Comparison of ENCODE assay signal across 17 cellular contexts in genomic region chr22:44032126-44032730, GRCh38. TPM values are rescaled to one million over a fixed set of nuclear protein-coding genes. Genes with fewer than 3 reads are reported as not detected.
DNase-seq lines count a peak whose midpoint lies in the region; ATAC-seq and TF ChIP-seq lines count a peak whose summit lies in the region.
"Had no signal": no experiment of that assay in that cellular context is flagged by ENCODE, and none has a peak within 500 bp of the region (broad histone marks: within the 10 kb centered on the region; RNA-seq: fewer than 3 reads in every experiment).

No MANE protein-coding gene starts in this region.

- H4K91ac ChIP-seq in mesenchymal stem cell (ENCODE audit: low read length), result no peak overlapping the region

- H3K4me2 ChIP-seq in mesenchymal stem cell (ENCODE audit: low read length, poor library complexity, severe bottlenecking), result no peak overlapping the region

- H4K8ac ChIP-seq in mesenchymal stem cell (ENCODE audit: low read length), result no peak overlapping the region

- WGBS in mesenchymal stem cell, result 91% methylated on average over 14 of the region's 14 CpGs

- peaks cover 11% of the 10 kb centered on the region for H3K79me1 ChIP-seq in mesenchymal stem cell (replicated peaks; ENCODE audit: low read length, poor library complexity, severe bottlenecking)

- no peak overlapping the region for H2AK5ac ChIP-seq in mesenchymal stem cell (ENCODE audit: low read length, severe bottlenecking)

- H2BK12ac ChIP-seq in mesenchymal stem cell (ENCODE audit: low read length in 2 of 2), result no peak overlapping the region

- H3K9ac ChIP-seq in mesenchymal stem cell (ENCODE audit: low read length), result peak overlapping the region; percentile 15
- no peak overlapping the region for H3K9ac ChIP-seq in subcutaneous abdominal adipose tissue (ENCODE audit: low read length in 5 of 5)

- H3K36me3 ChIP-seq in mesenchymal stem cell (ENCODE audit: control insufficient read depth in 1 of 2, insufficient read depth in 2 of 2, low read depth in 1 of 2, low read length in 2 of 2) (no peaks in the 10 kb centered on the region), subcutaneous abdominal adipose tissue (ENCODE audit: control insufficient read depth in 5 of 5, insufficient read depth in 5 of 5, low read length in 5 of 5) (no peaks in the 10 kb centered on the region)
- H3K36me3 ChIP-seq: BLaER1 treated with 17β-estradiol and CSF1 and Interleukin-3, amounts not matched to agents 10 nM and 100 nM; brain microvascular endothelial cell had no signal

- H3K27me3 ChIP-seq in mesenchymal stem cell (ENCODE audit: control insufficient read depth in 1 of 2, insufficient read depth in 1 of 2, low read length in 2 of 2), result no peaks in the 10 kb centered on the region
- H3K27me3 ChIP-seq in subcutaneous abdominal adipose tissue (ENCODE audit: control insufficient read depth in 5 of 5, insufficient read depth in 4 of 5, low read length in 5 of 5), result no peaks in the 10 kb centered on the region
- H3K27me3 ChIP-seq: BLaER1 treated with 17β-estradiol and CSF1 and Interleukin-3, amounts not matched to agents 10 nM and 100 nM; brain microvascular endothelial cell had no signal

- H3K23ac ChIP-seq in mesenchymal stem cell (ENCODE audit: low read length in 2 of 2), result no peak overlapping the region

- ATAC-seq in GM19397 (IDR thresholded peaks at IDR 0.05; ENCODE audit: unreplicated experiment), result no peak
- ATAC-seq: K562 had no signal

- H3K18ac ChIP-seq in mesenchymal stem cell (ENCODE audit: low read depth in 1 of 2, low read length in 2 of 2), result no peak overlapping the region

- no peak overlapping the region for H2BK120ac ChIP-seq in mesenchymal stem cell (ENCODE audit: low read depth, low read length)

- no peaks in the 10 kb centered on the region for H3K9me3 ChIP-seq in mesenchymal stem cell (ENCODE audit: control insufficient read depth, low read length)
- H3K9me3 ChIP-seq in subcutaneous abdominal adipose tissue (ENCODE audit: control insufficient read depth in 5 of 5, low read length in 5 of 5), result no peaks in the 10 kb centered on the region
- H3K9me3 ChIP-seq: BLaER1 treated with 17β-estradiol and CSF1 and Interleukin-3, amounts not matched to agents 10 nM and 100 nM had no signal

- TF ChIP-seq CTCF in fibroblast of mammary gland (conservative IDR thresholded peaks at IDR 0.05; ENCODE audit: control insufficient read depth, insufficient read depth, low read depth, low read length), result no peak

- no peak overlapping the region for H3K4ac ChIP-seq in mesenchymal stem cell (ENCODE audit: low read depth in 1 of 2, low read length in 2 of 2)

- H3K4me1 ChIP-seq in mesenchymal stem cell (ENCODE audit: control insufficient read depth, insufficient read depth, low read depth, low read length) (no peaks in the 10 kb centered on the region), subcutaneous abdominal adipose tissue (ENCODE audit: control insufficient read depth in 5 of 5, insufficient read depth in 5 of 5, low read length in 5 of 5) (peaks cover 9 to 49% (median 34%) of the 10 kb centered on the region in 5 donors)

- H3K27ac ChIP-seq in mesenchymal stem cell (ENCODE audit: low read length, poor library complexity, severe bottlenecking) (no peak overlapping the region), subcutaneous abdominal adipose tissue (ENCODE audit: low read depth, low read length) (peak overlapping the region; percentile 74)
- H3K27ac ChIP-seq: brain microvascular endothelial cell, HL-60, SK-N-MC had no signal

- H2BK5ac ChIP-seq in mesenchymal stem cell (ENCODE audit: low read depth, low read length, poor library complexity, severe bottlenecking), result no peak overlapping the region

- H3K4me3 ChIP-seq in fibroblast of mammary gland (ENCODE audit: control insufficient read depth, low read depth, low read length) (no peak overlapping the region), mesenchymal stem cell (ENCODE audit: insufficient read depth in 1 of 2, low read depth in 1 of 2, low read length in 2 of 2) (no peak overlapping the region), subcutaneous abdominal adipose tissue (ENCODE audit: low read depth in 1 of 5, low read length in 5 of 5) (peak overlapping the region in 1 of 5 donors; percentile 25)
- H3K4me3 ChIP-seq: K562, SK-N-MC had no signal

- no peak overlapping the region for H2AFZ ChIP-seq in mesenchymal stem cell (ENCODE audit: low read depth, low read length)

- no peak overlapping the region for H2BK15ac ChIP-seq in mesenchymal stem cell (ENCODE audit: low read depth, poor library complexity, severe bottlenecking)

- no peak overlapping the region for H3K14ac ChIP-seq in mesenchymal stem cell (ENCODE audit: low read length in 2 of 2)

- DNase-seq in NCI-H2171 treated with DMSO at 0.1 percent for 48 hours (lab: John Stamatoyannopoulos, UW) (peak; percentile 24), NCI-H2171 (lab: John Stamatoyannopoulos, UW) (no peak), fibroblast of mammary gland (ENCODE audit: low read depth) (peak; percentile 65), mesenchymal stem cell (no peak), SW480 (ENCODE audit: low spot score) (no peak), hippocampal formation (lab: John Stamatoyannopoulos, UW) (no peak)
- DNase-seq: activated naive CD4-positive, alpha-beta T cell treated with anti-CD3 and anti-CD28 coated beads, Interleukin-2, amount 10 ng/mL, durations not matched to agents 7 days and 5 days; brain microvascular endothelial cell; GOT3; NCI-H2107; stimulated activated naive CD8-positive, alpha-beta T cell treated with anti-CD3 and anti-CD28 coated beads, Interleukin-15, amount 100 ng/mL, for 72 hours had no signal

RNA-seq across cellular contexts. Expression of gene PARVB, which starts 8.1 kb away (rescaled TPM):
- 14.6 TPM for polyA plus RNA-seq in mesenchymal stem cell (2013, experiment 1 of 2)
- polyA plus RNA-seq in mesenchymal stem cell (2013, experiment 2 of 2), result 13.4 TPM

Comparison
In these comparisons a context has a peak if more than half of its experiments do, and no peak if none do; other contexts are left out.
1. DNase-seq: peak in NCI-H2171 treated with DMSO at 0.1 percent for 48 hours (single experiment) and fibroblast of mammary gland (single experiment); none in NCI-H2171 (single experiment), mesenchymal stem cell (single experiment), SW480 (single experiment) and hippocampal formation (0 of 2).